Comparison of ENCODE assay signal across 11 cellular contexts in genomic region chr7:17523813-17524741, GRCh38.
A peak's percentile ranks its signal among the peaks of the same experiment; 100 is the strongest.
DNase-seq lines count a peak whose midpoint lies in the region; ATAC-seq, FAIRE-seq and TF ChIP-seq lines count a peak whose summit lies in the region.
"Had no signal": no experiment of that assay in that cellular context is flagged by ENCODE, and none has a peak within 500 bp of the region (broad histone marks: within the 10 kb centered on the region; RNA-seq: fewer than 3 reads in every experiment).

No MANE protein-coding gene starts in this region.

- TF ChIP-seq CTCF in colonic mucosa (IDR thresholded peaks at IDR 0.05) = no peak
- no peak for TF ChIP-seq CTCF in pancreas (IDR thresholded peaks at IDR 0.05)

- ATAC-seq in pancreas (peak; percentile 80 to 95 (median 91)), GM18519 (IDR thresholded peaks at IDR 0.05; ENCODE audit: low FRiP score, unreplicated experiment) (no peak)
- ATAC-seq: activated CD8-positive, alpha-beta memory T cell treated with anti-CD3 and anti-CD28 coated beads, Interleukin-2, amount 10 ng/mL, durations not matched to agents 7 days and 5 days; HCT116 had no signal

- H3K27me3 Mint-ChIP-seq in CD8-positive, alpha-beta memory T cell = peaks cover 0 to 2% of the 10 kb centered on the region in 2 donors
- H3K27me3 Mint-ChIP-seq: activated CD8-positive, alpha-beta memory T cell treated with anti-CD3 and anti-CD28 coated beads, Interleukin-2, amount 10 ng/mL, durations not matched to agents 7 days and 5 days had no signal

- CTCF ChIA-PET in CD8-positive, alpha-beta memory T cell (lab: Charles Lee) = no interaction called here
- CTCF ChIA-PET in HEK293T (lab: Yijun Ruan, JAX) = interaction anchor here (0.9 kb wide), 1 partner anchor 49 kb away, joined by 4 read pairs; no protein-coding TSS in a partner anchor

- peaks cover 0 to 2% (median 0%) of the 10 kb centered on the region in 5 donors for H3K9me3 Mint-ChIP-seq in CD8-positive, alpha-beta memory T cell

- H3K27ac Mint-ChIP-seq in CD8-positive, alpha-beta memory T cell = no peak overlapping the region

- H3K9me3 ChIP-seq in colonic mucosa (no peaks in the 10 kb centered on the region), pancreas (no peaks in the 10 kb centered on the region)
- H3K9me3 ChIP-seq in CD8-positive, alpha-beta memory T cell (ENCODE audit: low read length) = no peaks in the 10 kb centered on the region

- H3K36me3 ChIP-seq in colonic mucosa = no peaks in the 10 kb centered on the region
- no peaks in the 10 kb centered on the region for H3K36me3 ChIP-seq in pancreas
- H3K36me3 ChIP-seq in CD8-positive, alpha-beta memory T cell (ENCODE audit: insufficient read depth, low read length) = no peaks in the 10 kb centered on the region

- no peak overlapping the region for H3K4me3 Mint-ChIP-seq in CD8-positive, alpha-beta memory T cell
- H3K4me3 Mint-ChIP-seq: activated CD8-positive, alpha-beta memory T cell treated with anti-CD3 and anti-CD28 coated beads, Interleukin-2, amount 10 ng/mL, durations not matched to agents 7 days and 5 days; neural crest cell had no signal

- no peaks in the 10 kb centered on the region for H3K36me3 Mint-ChIP-seq in CD8-positive, alpha-beta memory T cell

- DNase-seq in GM12892 (ENCODE audit: insufficient read length) = no peak
- peak; percentile 61 for DNase-seq in NCI-H2029 (lab: John Stamatoyannopoulos, UW)
- peak; percentile 46 for DNase-seq in colonic mucosa
- peak in 4 of 6 donors; percentile 28 to 67 (median 46) for DNase-seq in pancreas
- no peak for DNase-seq in CD8-positive, alpha-beta memory T cell
- DNase-seq in HEK293T (ENCODE audit: extremely low spot score) = no peak
- DNase-seq in HTR-8/SVneo (ENCODE audit: insufficient read length, low spot score) = no peak
- DNase-seq: activated CD8-positive, alpha-beta memory T cell treated with anti-CD3 and anti-CD28 coated beads, Interleukin-2, amount 10 ng/mL, durations not matched to agents 7 days and 5 days had no signal

- H3K4me3 ChIP-seq in colonic mucosa = no peak overlapping the region
- H3K4me3 ChIP-seq in pancreas = no peak overlapping the region
- H3K4me3 ChIP-seq in CD8-positive, alpha-beta memory T cell (ENCODE audit: low read length) = no peak overlapping the region

- no peak overlapping the region for H3K9ac ChIP-seq in colonic mucosa (ENCODE audit: low read depth in 2 of 2, low read length in 2 of 2)

- intact Hi-C loops in colonic mucosa (cut with DNase I) (no loop called here), pancreas (cut with DNase I) (no loop called here)

- H3K4me1 Mint-ChIP-seq in CD8-positive, alpha-beta memory T cell = peaks cover 0 to 3% (median 0%) of the 10 kb centered on the region in 3 donors

- H3K27me3 ChIP-seq in colonic mucosa = no peaks in the 10 kb centered on the region
- no peaks in the 10 kb centered on the region for H3K27me3 ChIP-seq in pancreas
- H3K27me3 ChIP-seq in CD8-positive, alpha-beta memory T cell (ENCODE audit: insufficient read depth, low read length, poor library complexity, severe bottlenecking) = no peaks in the 10 kb centered on the region

- peak; percentile 48 for FAIRE-seq in GM12892 (lab: Jason Lieb, UNC)
- FAIRE-seq in pancreas (lab: Jason Lieb, UNC) = no peak
- no peak for FAIRE-seq in HTR-8/SVneo (lab: Jason Lieb, UNC)

- no peak for TF ChIP-seq POLR2A in GM12892 (IDR thresholded peaks at IDR 0.05; ENCODE audit: low read depth, low read length)

- no peak overlapping the region for H3K27ac ChIP-seq in colonic mucosa
- H3K27ac ChIP-seq in pancreas = peak overlapping the region in 2 of 4 donors; percentile 53
- H3K27ac ChIP-seq in CD8-positive, alpha-beta memory T cell (ENCODE audit: low read depth, low read length) = no peak overlapping the region

- H3K4me1 ChIP-seq in colonic mucosa = no peaks in the 10 kb centered on the region
- peaks cover 0 to 28% (median 0%) of the 10 kb centered on the region in 3 donors for H3K4me1 ChIP-seq in pancreas
- H3K4me1 ChIP-seq in CD8-positive, alpha-beta memory T cell (ENCODE audit: insufficient read depth, low read length) = no peaks in the 10 kb centered on the region

- POLR2A ChIA-PET in CD8-positive, alpha-beta memory T cell (lab: Charles Lee) = no interaction called here
- POLR2A ChIA-PET in HEK293T (lab: Yijun Ruan, JAX) = no interaction called here

- 22 to 27% methylated on average over 7 of the region's 7 CpGs for WGBS in pancreas, 2 donors

TF ChIP-seq in HEK293T, 16 proteins besides CTCF, POLR2A, EP300 and RAD21:
- TF ChIP-seq FOXA1 (IDR thresholded peaks at IDR 0.05) (no peak), TARDBP (IDR thresholded peaks at IDR 0.05) (no peak), BHLHE40 (IDR thresholded peaks at IDR 0.05; ENCODE audit: borderline replicate concordance) (no peak), L3MBTL2 (conservative IDR thresholded peaks at IDR 0.05) (no peak), LEF1 (IDR thresholded peaks at IDR 0.05; ENCODE audit: borderline replicate concordance) (no peak), FOXM1 (IDR thresholded peaks at IDR 0.05; ENCODE audit: borderline replicate concordance) (no peak), SP1 (IDR thresholded peaks at IDR 0.05) (no peak), ELF4 (IDR thresholded peaks at IDR 0.05) (no peak), ZNF384 (IDR thresholded peaks at IDR 0.05) (no peak), NFRKB (IDR thresholded peaks at IDR 0.05) (no peak), SUZ12 (IDR thresholded peaks at IDR 0.05) (no peak), CTBP1 (IDR thresholded peaks at IDR 0.05; ENCODE audit: borderline replicate concordance) (no peak), FOXK2 (IDR thresholded peaks at IDR 0.05) (no peak)
- TF ChIP-seq, protein P1, sequence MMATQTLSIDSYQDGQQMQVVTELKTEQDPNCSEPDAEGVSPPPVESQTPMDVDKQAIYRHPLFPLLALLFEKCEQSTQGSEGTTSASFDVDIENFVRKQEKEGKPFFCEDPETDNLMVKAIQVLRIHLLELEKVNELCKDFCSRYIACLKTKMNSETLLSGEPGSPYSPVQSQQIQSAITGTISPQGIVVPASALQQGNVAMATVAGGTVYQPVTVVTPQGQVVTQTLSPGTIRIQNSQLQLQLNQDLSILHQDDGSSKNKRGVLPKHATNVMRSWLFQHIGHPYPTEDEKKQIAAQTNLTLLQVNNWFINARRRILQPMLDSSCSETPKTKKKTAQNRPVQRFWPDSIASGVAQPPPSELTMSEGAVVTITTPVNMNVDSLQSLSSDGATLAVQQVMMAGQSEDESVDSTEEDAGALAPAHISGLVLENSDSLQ (IDR thresholded peaks at IDR 0.05) = no peak

Comparison
In these comparisons a context has a peak if more than half of its experiments do, and no peak if none do; other contexts are left out.
1. DNase-seq: peak in NCI-H2029 (single experiment), colonic mucosa (single experiment) and pancreas (4 of 6); none in GM12892 (single experiment), CD8-positive, alpha-beta memory T cell (0 of 5), HEK293T (single experiment) and HTR-8/SVneo (single experiment).